16 cellular contexts compared by ENCODE assay signal in the genomic region with DNA sequence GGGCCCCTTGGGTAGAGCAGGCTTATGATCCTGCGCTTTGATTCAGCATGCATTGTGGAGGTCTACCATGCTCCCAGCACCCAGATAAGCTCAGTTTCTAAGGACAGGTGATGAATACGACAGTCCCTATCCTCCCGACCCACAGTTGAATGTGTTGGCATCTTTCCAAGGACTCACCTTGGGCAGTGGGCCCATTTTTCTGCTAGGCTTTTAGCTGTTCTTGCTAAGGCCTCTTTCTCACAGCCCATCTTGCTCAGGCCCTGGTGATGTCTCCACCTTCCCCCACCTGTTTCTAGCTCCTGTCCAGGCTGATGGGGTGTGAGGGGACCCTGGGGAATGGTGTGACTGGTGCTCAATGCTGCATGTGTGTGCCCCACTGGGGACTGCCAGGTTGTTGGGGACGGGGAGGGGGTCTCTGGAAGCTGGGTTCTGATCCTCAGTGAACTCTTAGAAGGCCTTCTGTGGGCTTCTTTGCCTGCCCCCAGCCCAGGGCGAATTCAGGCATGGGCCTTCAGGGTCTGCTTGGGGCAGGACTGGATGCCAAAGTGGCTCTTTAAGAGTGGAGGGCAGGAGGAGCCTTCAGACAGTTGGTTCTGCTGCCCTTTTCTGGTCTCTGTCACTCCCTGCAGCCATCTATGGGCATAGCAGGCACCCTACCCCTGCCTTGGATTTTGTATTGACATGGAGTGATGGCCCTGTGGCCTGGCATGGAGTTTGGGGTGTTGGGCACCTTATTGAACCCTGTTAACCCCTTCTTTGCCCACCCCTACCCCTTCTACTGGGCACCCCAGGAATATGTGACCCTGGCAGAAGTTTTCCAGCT. TPM values are rescaled to one million over a fixed set of nuclear protein-coding genes. Genes with fewer than 3 reads are reported as not detected.
DNase-seq lines count a peak whose midpoint lies in the region; ATAC-seq, FAIRE-seq and TF ChIP-seq lines count a peak whose summit lies in the region.
"Had no signal": no experiment of that assay in that cellular context is flagged by ENCODE, and none has a peak within 500 bp of the region (broad histone marks: within the 10 kb centered on the region; RNA-seq: fewer than 3 reads in every experiment).

No MANE protein-coding gene starts in this region.

- no peaks in the 10 kb centered on the region for H3K27me3 Mint-ChIP-seq in Calu3 (ENCODE audit: unreplicated experiment)
- no peaks in the 10 kb centered on the region for H3K27me3 Mint-ChIP-seq in mesothelial cell of epicardium (ENCODE audit: low read depth)
- H3K27me3 Mint-ChIP-seq: activated naive CD8-positive, alpha-beta T cell treated with anti-CD3 and anti-CD28 coated beads for 36 hours had no signal

- no peak for ATAC-seq in HG02870 (IDR thresholded peaks at IDR 0.05; ENCODE audit: unreplicated experiment)
- ATAC-seq: gastroesophageal sphincter had no signal

- intact Hi-C loops in Calu3 (cut with micrococcal nuclease; ENCODE audit: unreplicated experiment) = no loop called here

- H3K27ac Mint-ChIP-seq in Calu3 (ENCODE audit: unreplicated experiment) (no peak overlapping the region), mesothelial cell of epicardium (peak overlapping the region; percentile 25)
- H3K27ac Mint-ChIP-seq: activated naive CD8-positive, alpha-beta T cell treated with anti-CD3 and anti-CD28 coated beads for 36 hours; CD4-positive, CD25-positive, alpha-beta regulatory T cell had no signal

- CTCF ChIA-PET in Calu3 (lab: Charles Lee) = no interaction called here

- in situ Hi-C loops in astrocyte of the cerebellum (cut with HindIII; ENCODE audit: low sequenced_read_pairs) = no loop called here

- DNase-seq in Calu3 = peak; percentile 3
- peak; percentile 92 for DNase-seq in NCI-H1105 treated with DMSO at 0.1 percent for 48 hours (lab: John Stamatoyannopoulos, UW)
- DNase-seq in astrocyte of the cerebellum (ENCODE audit: low read depth) = no peak
- DNase-seq in mesothelial cell of epicardium (ENCODE audit: low spot score in 2 of 2, unreplicated experiment in 2 of 2) = no peak
- DNase-seq in stimulated activated CD8-positive, alpha-beta memory T cell treated with anti-CD3 and anti-CD28 coated beads, Interleukin-4, amount 100 ng/mL, for 48 hours = no peak
- DNase-seq in T-helper 9 cell = no peak
- no peak for DNase-seq in HTR-8/SVneo (ENCODE audit: insufficient read length, low spot score)
- DNase-seq: activated naive CD8-positive, alpha-beta T cell treated with anti-CD3 and anti-CD28 coated beads for 36 hours; CD4-positive, CD25-positive, alpha-beta regulatory T cell; dermis blood vessel endothelial cell; GOT3; NCI-H1694 treated with DMSO at 0.1 percent for 48 hours; stimulated activated naive CD4-positive, alpha-beta T cell treated with Interleukin-2 at 50 U/mL for 16 hours had no signal

- no peak for TF ChIP-seq CTCF in Calu3 (IDR thresholded peaks at IDR 0.05; ENCODE audit: unreplicated experiment)
- TF ChIP-seq CTCF in astrocyte of the cerebellum (IDR thresholded peaks at IDR 0.05; ENCODE audit: low read depth, low read length, missing control alignments) = peak; percentile 7
- no peak for TF ChIP-seq CTCF in mesothelial cell of epicardium (IDR thresholded peaks at IDR 0.05; ENCODE audit: unreplicated experiment)

- no peak overlapping the region for H3K4me3 ChIP-seq in astrocyte of the cerebellum (ENCODE audit: low read depth, low read length)
- H3K4me3 ChIP-seq: gastroesophageal sphincter, lung had no signal

- H3K4me1 Mint-ChIP-seq in Calu3 (ENCODE audit: low read depth, unreplicated experiment) (peaks cover 11% of the 10 kb centered on the region), mesothelial cell of epicardium (peaks cover 20% of the 10 kb centered on the region)
- H3K4me1 Mint-ChIP-seq: activated naive CD8-positive, alpha-beta T cell treated with anti-CD3 and anti-CD28 coated beads for 36 hours; CD4-positive, CD25-positive, alpha-beta regulatory T cell had no signal

- peaks cover 7% of the 10 kb centered on the region for H3K36me3 Mint-ChIP-seq in Calu3 (ENCODE audit: insufficient read depth, unreplicated experiment)
- peaks cover 25% of the 10 kb centered on the region for H3K36me3 Mint-ChIP-seq in mesothelial cell of epicardium
- H3K36me3 Mint-ChIP-seq: CD4-positive, CD25-positive, alpha-beta regulatory T cell had no signal

- BruUV-seq in Calu3 (replicated peaks; lab: Mats Ljungman, UMichigan) = no TSS peak

- H3K9me3 Mint-ChIP-seq in Calu3 (ENCODE audit: low read depth, unreplicated experiment) = no peaks in the 10 kb centered on the region
- H3K9me3 Mint-ChIP-seq in mesothelial cell of epicardium = no peaks in the 10 kb centered on the region
- H3K9me3 Mint-ChIP-seq: activated naive CD8-positive, alpha-beta T cell treated with anti-CD3 and anti-CD28 coated beads for 36 hours; CD4-positive, CD25-positive, alpha-beta regulatory T cell had no signal

- no peak for FAIRE-seq in HTR-8/SVneo (lab: Jason Lieb, UNC)

- no peak overlapping the region for H3K4me3 Mint-ChIP-seq in Calu3 (ENCODE audit: low read depth, unreplicated experiment)
- H3K4me3 Mint-ChIP-seq in mesothelial cell of epicardium = no peak overlapping the region
- H3K4me3 Mint-ChIP-seq: activated naive CD8-positive, alpha-beta T cell treated with anti-CD3 and anti-CD28 coated beads for 36 hours; CD4-positive, CD25-positive, alpha-beta regulatory T cell had no signal

RNA-seq across cellular contexts. Expression of gene PHLDB1, which starts 33.1 kb away (rescaled TPM):
- total RNA-seq in Calu3 (2022) = 30.3 and 37.1 TPM in 2 replicates
- 138 to 148 TPM (median 139 TPM) in 3 replicates for total RNA-seq in mesothelial cell of epicardium

RNA-seq across cellular contexts. Expression of gene TREH, which starts 38.9 kb away (rescaled TPM):
- 0.21 and 0.49 TPM in 2 replicates for total RNA-seq in Calu3 (2022)
- 0.11 TPM in 1 of 3 replicates, not detected in the others for total RNA-seq in mesothelial cell of epicardium
- total RNA-seq: activated naive CD8-positive, alpha-beta T cell treated with anti-CD3 and anti-CD28 coated beads for 36 hours; CD4-positive, CD25-positive, alpha-beta regulatory T cell; dermis blood vessel endothelial cell; gastroesophageal sphincter had no signal

Comparison
In these comparisons a context has a peak if more than half of its experiments do, and no peak if none do; other contexts are left out.
1. DNase-seq: peak in Calu3 (single experiment) and NCI-H1105 treated with DMSO at 0.1 percent for 48 hours (single experiment); none in astrocyte of the cerebellum (single experiment), mesothelial cell of epicardium (0 of 2), stimulated activated CD8-positive, alpha-beta memory T cell treated with anti-CD3 and anti-CD28 coated beads, Interleukin-4, amount 100 ng/mL, for 48 hours (single experiment), T-helper 9 cell (single experiment) and HTR-8/SVneo (single experiment).